ENCODE assay signal across 27 cellular contexts in genomic region chr1:215971793-215972441, GRCh38.
"Had no signal": no experiment of that assay in that cellular context is flagged by ENCODE, and none has a peak within 500 bp of the region (broad histone marks: within the 10 kb centered on the region; RNA-seq: fewer than 3 reads in every experiment).

No MANE protein-coding gene starts in this region.

- H3K9me3 ChIP-seq: body of pancreas, colonic mucosa, gastroesophageal sphincter, heart left ventricle, sigmoid colon, testis, uterus had no signal

- H3K27me3 Mint-ChIP-seq: activated CD4-positive, alpha-beta T cell treated with anti-CD3 and anti-CD28 coated beads, Interleukin-2, amount 10 ng/mL, durations not matched to agents 7 days and 5 days; activated naive CD8-positive, alpha-beta T cell treated with anti-CD3 and anti-CD28 coated beads, Interleukin-2, amount 50 U/mL, for 24 hours; naive thymus-derived CD8-positive, alpha-beta T cell had no signal

- H3K9me3 Mint-ChIP-seq: activated CD4-positive, alpha-beta T cell treated with anti-CD3 and anti-CD28 coated beads, Interleukin-2, amount 10 ng/mL, durations not matched to agents 7 days and 5 days; activated T-helper 1 cell treated with anti-CD3 and anti-CD28 coated beads, Interleukin-12 subunit alpha, Interleukin-12 subunit beta, Interleukin-2, Interleukin-4 antibody, amounts not matched to agents 30 ng/mL and 10 ng/mL and 1 ng/mL, durations not matched to agents 14 hours and 24 hours and 36 hours had no signal

- H3K36me3 ChIP-seq: colonic mucosa, gastroesophageal sphincter, heart left ventricle, sigmoid colon, uterus had no signal

- H3K4me3 Mint-ChIP-seq: activated CD4-positive, alpha-beta T cell treated with anti-CD3 and anti-CD28 coated beads, Interleukin-2, amount 10 ng/mL, durations not matched to agents 7 days and 5 days; activated CD8-positive, alpha-beta T cell treated with anti-CD3 and anti-CD28 coated beads, Interleukin-2, amount 10 ng/mL, durations not matched to agents 7 days and 5 days; activated naive CD8-positive, alpha-beta T cell treated with anti-CD3 and anti-CD28 coated beads, Interleukin-2, amount 50 U/mL, for 24 hours; activated T-helper 1 cell treated with anti-CD3 and anti-CD28 coated beads, Interleukin-12 subunit alpha, Interleukin-12 subunit beta, Interleukin-2, Interleukin-4 antibody, amounts not matched to agents 30 ng/mL and 10 ng/mL and 1 ng/mL, durations not matched to agents 14 hours and 24 hours and 36 hours; immature natural killer cell; naive thymus-derived CD8-positive, alpha-beta T cell had no signal

- ATAC-seq: activated CD8-positive, alpha-beta T cell treated with anti-CD3 and anti-CD28 coated beads, Interleukin-2, amount 10 ng/mL, durations not matched to agents 7 days and 5 days; activated naive CD8-positive, alpha-beta T cell treated with anti-CD3 and anti-CD28 coated beads, Interleukin-2, amount 50 U/mL, for 24 hours; body of pancreas; gastroesophageal sphincter; left lobe of liver; naive thymus-derived CD8-positive, alpha-beta T cell had no signal

- H3K27ac ChIP-seq: body of pancreas, colonic mucosa, dorsolateral prefrontal cortex, gastroesophageal sphincter, heart left ventricle, sigmoid colon, testis, uterus had no signal

- H3K4me1 ChIP-seq: body of pancreas, colonic mucosa, heart left ventricle, testis, uterus had no signal

- H3K4me3 ChIP-seq: body of pancreas, colonic mucosa, dorsolateral prefrontal cortex, gastroesophageal sphincter, heart left ventricle, lung, sigmoid colon, testis, uterus had no signal

- H3K4me1 Mint-ChIP-seq: activated CD4-positive, alpha-beta T cell treated with anti-CD3 and anti-CD28 coated beads, Interleukin-2, amount 10 ng/mL, durations not matched to agents 7 days and 5 days; activated naive CD8-positive, alpha-beta T cell treated with anti-CD3 and anti-CD28 coated beads, Interleukin-2, amount 50 U/mL, for 24 hours; immature natural killer cell; naive thymus-derived CD8-positive, alpha-beta T cell had no signal

- H3K27me3 ChIP-seq: body of pancreas, colonic mucosa, gastroesophageal sphincter, heart left ventricle, sigmoid colon, testis, uterus had no signal

- DNase-seq: activated CD4-positive, alpha-beta T cell treated with anti-CD3 and anti-CD28 coated beads, Interleukin-2, amount 10 ng/mL, durations not matched to agents 7 days and 5 days; activated CD4-positive, CD25-positive, alpha-beta regulatory T cell treated with anti-CD3 and anti-CD28 coated beads, Interleukin-2, amount 50 U/mL, for 72 hours; activated CD8-positive, alpha-beta T cell treated with anti-CD3 and anti-CD28 coated beads, Interleukin-2, amount 10 ng/mL, durations not matched to agents 7 days and 5 days; activated gamma-delta T cell; activated naive CD4-positive, alpha-beta T cell treated with anti-CD3 and anti-CD28 coated beads, Interleukin-2, amount 50 U/mL, for 16 hours; activated naive CD8-positive, alpha-beta T cell treated with anti-CD3 and anti-CD28 coated beads, Interleukin-2, amount 50 U/mL, for 24 hours; anterior cingulate cortex; body of pancreas; central memory CD4-positive, alpha-beta T cell; colonic mucosa; dorsolateral prefrontal cortex; heart left ventricle; immature natural killer cell; naive thymus-derived CD8-positive, alpha-beta T cell; retina; sigmoid colon; stimulated activated CD4-positive, alpha-beta T cell treated with anti-CD3 and anti-CD28 coated beads, Interleukin-2, amount 100 ng/mL, for 48 hours; stimulated activated CD8-positive, alpha-beta memory T cell treated with anti-CD3 and anti-CD28 coated beads, Interleukin-4, amount 100 ng/mL, for 48 hours; stimulated activated naive CD4-positive, alpha-beta T cell; testis; trophoblast cell; uterus had no signal

- H3K36me3 Mint-ChIP-seq: immature natural killer cell; naive thymus-derived CD8-positive, alpha-beta T cell had no signal

- H3K27ac Mint-ChIP-seq: activated CD4-positive, alpha-beta T cell treated with anti-CD3 and anti-CD28 coated beads, Interleukin-2, amount 10 ng/mL, durations not matched to agents 7 days and 5 days; activated CD8-positive, alpha-beta T cell treated with anti-CD3 and anti-CD28 coated beads, Interleukin-2, amount 10 ng/mL, durations not matched to agents 7 days and 5 days; activated naive CD8-positive, alpha-beta T cell treated with anti-CD3 and anti-CD28 coated beads, Interleukin-2, amount 50 U/mL, for 24 hours; activated T-helper 1 cell treated with anti-CD3 and anti-CD28 coated beads, Interleukin-12 subunit alpha, Interleukin-12 subunit beta, Interleukin-2, Interleukin-4 antibody, amounts not matched to agents 30 ng/mL and 10 ng/mL and 1 ng/mL, durations not matched to agents 14 hours and 24 hours and 36 hours; immature natural killer cell; naive thymus-derived CD8-positive, alpha-beta T cell; progenitor cell of endocrine pancreas had no signal
